8 cellular contexts compared by ENCODE assay signal in the genomic region with DNA sequence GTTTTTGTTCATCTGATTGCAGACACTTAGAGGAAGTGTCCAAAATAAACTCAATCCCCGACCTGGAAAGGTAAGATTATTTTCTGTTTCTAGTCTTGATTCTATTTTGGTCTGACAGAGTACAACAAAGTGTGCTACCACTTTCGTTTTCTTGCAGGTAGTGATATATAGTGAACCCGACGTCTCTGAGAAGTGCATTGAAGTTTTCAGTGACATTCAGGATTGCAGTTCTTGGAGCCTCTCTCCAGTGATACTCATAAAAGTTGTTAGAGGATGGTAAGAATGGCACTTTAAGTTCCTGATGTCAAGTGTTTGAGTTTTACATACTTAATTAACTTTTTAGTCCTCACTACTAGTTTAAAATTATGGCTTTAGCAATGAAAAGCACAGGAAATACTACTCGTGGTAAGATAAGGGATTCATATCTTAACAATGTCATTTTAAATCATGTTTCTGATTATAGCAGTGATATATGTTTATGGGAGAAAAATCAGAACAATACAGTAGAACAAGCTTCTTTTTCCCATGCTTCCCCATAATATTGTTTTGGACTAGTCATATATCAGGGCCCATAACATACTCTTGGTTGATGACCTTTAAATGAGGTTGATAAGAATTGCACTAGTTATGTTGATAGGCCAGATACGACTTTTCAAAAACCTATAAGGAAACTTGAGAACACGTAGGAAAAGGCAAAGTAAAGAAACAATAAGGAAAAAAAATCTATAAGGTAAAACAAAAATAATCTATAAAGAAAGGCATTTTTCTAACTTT.
DNase-seq lines count a peak whose midpoint lies in the region; ATAC-seq, FAIRE-seq and TF ChIP-seq lines count a peak whose summit lies in the region.

No MANE protein-coding gene starts in this region.

- no peaks in the 10 kb centered on the region for H3K9me3 Mint-ChIP-seq in CD4-positive, alpha-beta T cell

- ATAC-seq in CD4-positive, alpha-beta T cell (ENCODE audit: poor library complexity): peak; percentile 13
- ATAC-seq in GM21360 (IDR thresholded peaks at IDR 0.05; ENCODE audit: unreplicated experiment) (peak; percentile 34), HG03558 (IDR thresholded peaks at IDR 0.05; ENCODE audit: extremely low read depth, unreplicated experiment) (peak; percentile 32)

- peak overlapping the region in 1 of 5 donors; percentile 46 for H3K9ac ChIP-seq in subcutaneous abdominal adipose tissue (ENCODE audit: low read length in 5 of 5)

- no peak for TF ChIP-seq CTCF in CD4-positive, alpha-beta T cell (IDR thresholded peaks at IDR 0.05)

- peaks cover 79% of the 10 kb centered on the region for H3K36me3 Mint-ChIP-seq in CD4-positive, alpha-beta T cell (ENCODE audit: low read depth)

- peaks cover 77% of the 10 kb centered on the region for H3K4me1 Mint-ChIP-seq in CD4-positive, alpha-beta T cell (ENCODE audit: low read depth)

- H3K9me3 ChIP-seq in CD4-positive, alpha-beta T cell (ENCODE audit: control insufficient read depth, low read length): no peaks in the 10 kb centered on the region
- H3K9me3 ChIP-seq in subcutaneous abdominal adipose tissue (ENCODE audit: control insufficient read depth in 5 of 5, low read length in 5 of 5): no peaks in the 10 kb centered on the region

- H3K4me3 Mint-ChIP-seq in CD4-positive, alpha-beta T cell: peak overlapping the region; percentile 94

- H3K27ac ChIP-seq in CD4-positive, alpha-beta T cell (ENCODE audit: low read depth, low read length): peak overlapping the region; percentile 61
- no peak overlapping the region for H3K27ac ChIP-seq in subcutaneous abdominal adipose tissue (ENCODE audit: low read depth, low read length)

- POLR2A ChIA-PET in CD4-positive, alpha-beta T cell (lab: Charles Lee): interaction anchor here (1.3 to 9.0 kb wide), 4 partner anchors 9 to 14 kb away, joined by 4 to 248 read pairs (median 6); no protein-coding TSS in a partner anchor

- H3K4me1 ChIP-seq in subcutaneous abdominal adipose tissue (ENCODE audit: control insufficient read depth in 5 of 5, insufficient read depth in 5 of 5, low read length in 5 of 5): peaks cover 0 to 21% (median 10%) of the 10 kb centered on the region in 5 donors

- FAIRE-seq in colon (lab: Jason Lieb, UNC): peak; percentile 86

- intact Hi-C loops in CD4-positive, alpha-beta T cell (cut with DNase I, micrococcal nuclease): loop anchor here (2.0 to 10.0 kb wide), 2 partner anchors 14 to 100 kb away; a partner anchor contains a TSS

- CTCF ChIA-PET in CD4-positive, alpha-beta T cell (lab: Charles Lee): interaction anchor here (1.0 to 8.5 kb wide), 2 partner anchors 14 to 190 kb away, joined by 4 to 89 read pairs; no protein-coding TSS in a partner anchor

- peak overlapping the region; percentile 96 for H3K27ac Mint-ChIP-seq in CD4-positive, alpha-beta T cell

- no peaks in the 10 kb centered on the region for H3K27me3 Mint-ChIP-seq in CD4-positive, alpha-beta T cell

- peaks cover 8 to 30% (median 12%) of the 10 kb centered on the region in 5 donors for H3K36me3 ChIP-seq in subcutaneous abdominal adipose tissue (ENCODE audit: control insufficient read depth in 5 of 5, insufficient read depth in 5 of 5, low read length in 5 of 5)

- no peak for DNase-seq in CD4-positive, alpha-beta T cell
- no peak for DNase-seq in islet precursor cell
- no peak for DNase-seq in NCI-H524 treated with DMSO at 0.1 percent for 48 hours (lab: John Stamatoyannopoulos, UW)
- no peak for DNase-seq in NOMO-1 (lab: John Stamatoyannopoulos, UW; ENCODE audit: unreplicated experiment in 2 of 2)

- H3K27me3 ChIP-seq in CD4-positive, alpha-beta T cell (ENCODE audit: control insufficient read depth, insufficient read depth, low read length): no peaks in the 10 kb centered on the region
- no peaks in the 10 kb centered on the region for H3K27me3 ChIP-seq in subcutaneous abdominal adipose tissue (ENCODE audit: control insufficient read depth in 5 of 5, insufficient read depth in 4 of 5, low read length in 5 of 5)

- H3K4me3 ChIP-seq in subcutaneous abdominal adipose tissue (ENCODE audit: low read depth in 1 of 5, low read length in 5 of 5): peak overlapping the region in 4 of 5 donors; percentile 5 to 46 (median 36)
